In genomic region chr2:135791418-135792190, GRCh38 we compare ENCODE assay signal across 17 cellular contexts. TPM values are rescaled to one million over a fixed set of nuclear protein-coding genes. Genes with fewer than 3 reads are reported as not detected.
DNase-seq lines count a peak whose midpoint lies in the region; ATAC-seq, FAIRE-seq and TF ChIP-seq lines count a peak whose summit lies in the region.
"Had no signal": no experiment of that assay in that cellular context is flagged by ENCODE, and none has a peak within 500 bp of the region (broad histone marks: within the 10 kb centered on the region; RNA-seq: fewer than 3 reads in every experiment).

No MANE protein-coding gene starts in this region.

- H3K4me3 ChIP-seq in SU-DHL-6 (ENCODE audit: insufficient read depth, low read length, poor library complexity, severe bottlenecking) = no peak overlapping the region
- H3K4me3 ChIP-seq in fibroblast of pulmonary artery (replicated peaks; ENCODE audit: low read depth, low read length) = no peak overlapping the region
- H3K4me3 ChIP-seq in small intestine (ENCODE audit: low read depth in 1 of 2, low read length in 2 of 2) = no peak overlapping the region

- ATAC-seq in GM18511 (IDR thresholded peaks at IDR 0.05; ENCODE audit: unreplicated experiment) = no peak

- TF ChIP-seq CTCF in SU-DHL-6 (IDR thresholded peaks at IDR 0.05; ENCODE audit: insufficient read depth, low read length, poor library complexity, severe bottlenecking) (no peak), fibroblast of pulmonary artery (IDR thresholded peaks at IDR 0.05; ENCODE audit: low read length, missing control alignments) (no peak)

- H2AFZ ChIP-seq in SU-DHL-6 (ENCODE audit: low read depth, low read length, severe bottlenecking) = no peak overlapping the region

- no peaks in the 10 kb centered on the region for H3K27me3 ChIP-seq in SU-DHL-6 (ENCODE audit: low read length)
- no peaks in the 10 kb centered on the region for H3K27me3 ChIP-seq in small intestine (ENCODE audit: control insufficient read depth in 2 of 2, insufficient read depth in 2 of 2, low read length in 2 of 2)

- FAIRE-seq in small intestine (lab: Jason Lieb, UNC) = no peak
- FAIRE-seq: kidney had no signal

- H3K36me3 Mint-ChIP-seq in activated CD4-positive, alpha-beta T cell treated with anti-CD3 and anti-CD28 coated beads, Interleukin-2, amount 10 ng/mL, durations not matched to agents 7 days and 5 days (ENCODE audit: low read depth) = peaks cover 8% of the 10 kb centered on the region

- H3K4me3 Mint-ChIP-seq in activated CD4-positive, alpha-beta T cell treated with anti-CD3 and anti-CD28 coated beads, Interleukin-2, amount 10 ng/mL, durations not matched to agents 7 days and 5 days = no peak overlapping the region
- H3K4me3 Mint-ChIP-seq: activated CD8-positive, alpha-beta memory T cell treated with anti-CD3 and anti-CD28 coated beads, Interleukin-2, amount 10 ng/mL, durations not matched to agents 7 days and 5 days; endodermal cell had no signal

- H3K4me1 Mint-ChIP-seq in activated CD4-positive, alpha-beta T cell treated with anti-CD3 and anti-CD28 coated beads, Interleukin-2, amount 10 ng/mL, durations not matched to agents 7 days and 5 days = peaks cover 20% of the 10 kb centered on the region
- H3K4me1 Mint-ChIP-seq: endodermal cell had no signal

- H3K9ac ChIP-seq in SU-DHL-6 (ENCODE audit: low read length) = 0 out of 2 replicates have a peak overlapping the region, but pooled peaks have one; percentile 62

- no peaks in the 10 kb centered on the region for H3K27me3 Mint-ChIP-seq in activated CD4-positive, alpha-beta T cell treated with anti-CD3 and anti-CD28 coated beads, Interleukin-2, amount 10 ng/mL, durations not matched to agents 7 days and 5 days
- H3K27me3 Mint-ChIP-seq: activated CD8-positive, alpha-beta memory T cell treated with anti-CD3 and anti-CD28 coated beads, Interleukin-2, amount 10 ng/mL, durations not matched to agents 7 days and 5 days had no signal

- peaks cover 9% of the 10 kb centered on the region for H3K79me2 ChIP-seq in SU-DHL-6 (ENCODE audit: insufficient read depth, low read length)

- peak overlapping the region; percentile 62 for H3K27ac Mint-ChIP-seq in activated CD4-positive, alpha-beta T cell treated with anti-CD3 and anti-CD28 coated beads, Interleukin-2, amount 10 ng/mL, durations not matched to agents 7 days and 5 days
- H3K27ac Mint-ChIP-seq: activated CD8-positive, alpha-beta memory T cell treated with anti-CD3 and anti-CD28 coated beads, Interleukin-2, amount 10 ng/mL, durations not matched to agents 7 days and 5 days; endodermal cell had no signal

- H3K36me3 ChIP-seq in SU-DHL-6 (ENCODE audit: low read length) (0 out of 2 replicates have a peak, but pooled peaks cover 3% of the 10 kb centered on the region), small intestine (ENCODE audit: control insufficient read depth in 2 of 2, insufficient read depth in 2 of 2, low read length in 2 of 2) (peaks cover 5 to 16% of the 10 kb centered on the region in 2 donors)

- no peak for DNase-seq in activated CD4-positive, alpha-beta T cell treated with anti-CD3 and anti-CD28 coated beads, Interleukin-2, amount 10 ng/mL, durations not matched to agents 7 days and 5 days
- DNase-seq in activated CD4-positive, alpha-beta T cell treated with anti-CD3 and anti-CD28 coated beads for 48 hours = no peak
- DNase-seq in fibroblast of pulmonary artery (ENCODE audit: low read depth) (peak; percentile 33), small intestine (peak; percentile 6), hepatic stellate cell (ENCODE audit: low spot score) (no peak)
- DNase-seq in activated CD4-positive, alpha-beta T cell treated with anti-CD3 and anti-CD28 coated beads, Interleukin-2, amount 50 U/mL, for 1 hour = no peak
- DNase-seq: 8988T; activated CD8-positive, alpha-beta memory T cell treated with anti-CD3 and anti-CD28 coated beads, Interleukin-2, amount 10 ng/mL, durations not matched to agents 7 days and 5 days; caudate nucleus; endodermal cell; kidney; NCI-H345; stimulated activated CD4-positive, alpha-beta T cell treated with anti-CD3 and anti-CD28 coated beads, Interleukin-1b, Interleukin-23, amount 100 ng/mL, for 48 hours; stimulated activated CD8-positive, alpha-beta memory T cell treated with anti-CD3 and anti-CD28 coated beads, Interleukin-4, amount 100 ng/mL, for 48 hours had no signal

- peak overlapping the region; percentile 54 for H3K4me2 ChIP-seq in SU-DHL-6 (ENCODE audit: low read depth, low read length, poor library complexity, severe bottlenecking)

- POLR2A ChIA-PET in activated CD4-positive, alpha-beta T cell treated with anti-CD3 and anti-CD28 coated beads, Interleukin-2, amount 10 ng/mL, durations not matched to agents 7 days and 5 days (lab: Charles Lee) = no interaction called here

- no peaks in the 10 kb centered on the region for H3K9me2 ChIP-seq in SU-DHL-6 (replicated peaks; ENCODE audit: insufficient read depth, low read length)

- no peaks in the 10 kb centered on the region for H3K4me1 ChIP-seq in small intestine (ENCODE audit: control insufficient read depth in 2 of 2, insufficient read depth in 1 of 2, low read depth in 1 of 2, low read length in 1 of 2)

- no peaks in the 10 kb centered on the region for H3K9me3 Mint-ChIP-seq in activated CD4-positive, alpha-beta T cell treated with anti-CD3 and anti-CD28 coated beads, Interleukin-2, amount 10 ng/mL, durations not matched to agents 7 days and 5 days

- WGBS in small intestine, 3 donors = 88 to 97% (median 89%) methylated on average over 2 of the region's 2 CpGs

- CTCF ChIA-PET in activated CD4-positive, alpha-beta T cell treated with anti-CD3 and anti-CD28 coated beads, Interleukin-2, amount 10 ng/mL, durations not matched to agents 7 days and 5 days (lab: Charles Lee) = interaction anchor here (1.1 to 2.0 kb wide), 3 partner anchors 14 to 29 kb away, joined by 3 to 6 read pairs (median 3); no protein-coding TSS in a partner anchor

- H3F3A ChIP-seq in SU-DHL-6 (ENCODE audit: insufficient read depth) = peaks cover 5% of the 10 kb centered on the region; the same call in 1 of the 2 replicates

- H4K20me1 ChIP-seq in SU-DHL-6 (ENCODE audit: low read depth, low read length) = no peaks in the 10 kb centered on the region

- peak overlapping the region; percentile 72; the same call in 1 of the 2 replicates for H3K27ac ChIP-seq in SU-DHL-6 (ENCODE audit: low read depth, low read length)
- no peak overlapping the region for H3K27ac ChIP-seq in small intestine (ENCODE audit: low read depth in 1 of 2, low read length in 1 of 2)
- H3K27ac ChIP-seq: VCaP had no signal

- H3K9me3 ChIP-seq in SU-DHL-6 (ENCODE audit: insufficient read depth, low read length) (no peaks in the 10 kb centered on the region), small intestine (ENCODE audit: control insufficient read depth, low read depth) (no peaks in the 10 kb centered on the region)

RNA-seq across cellular contexts. Expression of gene LCT, which starts 45.4 kb away (rescaled TPM):
- under 1 TPM; 0.12 to 0.19 TPM for total RNA-seq in activated CD4-positive, alpha-beta T cell treated with anti-CD3 and anti-CD28 coated beads, Interleukin-2, amount 10 ng/mL, durations not matched to agents 7 days and 5 days
- 100 to 1,000 TPM in 1 of 3 donors, 10 to 100 TPM in 2; 37.0 to 332 (median 100.0) TPM for polyA plus RNA-seq in small intestine
- total RNA-seq: kidney had no signal

RNA-seq across cellular contexts. Expression of gene UBXN4, which starts 49.9 kb away (rescaled TPM):
- total RNA-seq in activated CD4-positive, alpha-beta T cell treated with anti-CD3 and anti-CD28 coated beads, Interleukin-2, amount 10 ng/mL, durations not matched to agents 7 days and 5 days = 100 to 1,000 TPM in 1 of 2 experiments, 10 to 100 TPM in 1; 98.1 to 116 TPM
- polyA plus RNA-seq in small intestine = 10 to 100 TPM; 40.0 to 55.0 (median 54.3) TPM

Comparison
In these comparisons a context has a peak if more than half of its experiments do, and no peak if none do; other contexts are left out.
1. DNase-seq: peak in fibroblast of pulmonary artery (single experiment) and small intestine (single experiment); none in activated CD4-positive, alpha-beta T cell treated with anti-CD3 and anti-CD28 coated beads, Interleukin-2, amount 10 ng/mL, durations not matched to agents 7 days and 5 days (single experiment), activated CD4-positive, alpha-beta T cell treated with anti-CD3 and anti-CD28 coated beads for 48 hours (single experiment), hepatic stellate cell (single experiment) and activated CD4-positive, alpha-beta T cell treated with anti-CD3 and anti-CD28 coated beads, Interleukin-2, amount 50 U/mL, for 1 hour (single experiment).